ENCODE assay signal across 8 cellular contexts in genomic region chr3:177144922-177145321, GRCh38. TPM values are rescaled to one million over a fixed set of nuclear protein-coding genes. Genes with fewer than 3 reads are reported as not detected.
DNase-seq lines count a peak whose midpoint lies in the region; ATAC-seq and TF ChIP-seq lines count a peak whose summit lies in the region.

No MANE protein-coding gene starts in this region.

- no peak for TF ChIP-seq POLR2A in testis (IDR thresholded peaks at IDR 0.05)

- H3K9me3 ChIP-seq in testis (no peaks in the 10 kb centered on the region), GM23248 (ENCODE audit: low read depth) (no peaks in the 10 kb centered on the region)

- H2AFZ ChIP-seq in KMS-11 (ENCODE audit: low read depth) (no peak overlapping the region), GM23248 (no peak overlapping the region)

- in situ Hi-C loops in GM23248 (cut with MboI) = no loop called here

- no peaks in the 10 kb centered on the region for H3K9me2 ChIP-seq in GM23248 (ENCODE audit: insufficient read depth)

- peaks cover 99% of the 10 kb centered on the region for H3K4me1 ChIP-seq in KMS-11 (ENCODE audit: low read depth, poor library complexity, severe bottlenecking)
- H3K4me1 ChIP-seq in testis = no peaks in the 10 kb centered on the region
- peaks cover 22% of the 10 kb centered on the region for H3K4me1 ChIP-seq in GM23248 (ENCODE audit: insufficient read depth)

- H3K27me3 ChIP-seq in KMS-11 (ENCODE audit: insufficient read depth, low read depth) (no peaks in the 10 kb centered on the region), testis (no peaks in the 10 kb centered on the region), GM23248 (replicated peaks; ENCODE audit: insufficient read depth) (no peaks in the 10 kb centered on the region)

- H4K20me1 ChIP-seq in KMS-11 (ENCODE audit: insufficient read depth) (peaks cover 20% of the 10 kb centered on the region), GM23248 (ENCODE audit: insufficient read depth) (peaks cover 17% of the 10 kb centered on the region; the same call in 1 of the 2 replicates)

- H3F3A ChIP-seq in GM23248 (ENCODE audit: insufficient read depth) = peaks cover 26% of the 10 kb centered on the region

- peak overlapping the region; percentile 86 for H3K9ac ChIP-seq in KMS-11
- H3K9ac ChIP-seq in GM23248 = no peak overlapping the region

- H3K4me2 ChIP-seq in KMS-11 = peak overlapping the region; percentile 94
- no peak overlapping the region for H3K4me2 ChIP-seq in GM23248 (ENCODE audit: unreplicated experiment)

- DNase-seq in GM12864 (ENCODE audit: low read depth) (peak; percentile 44), testis (no peak), SK-N-DZ (ENCODE audit: low spot score) (no peak), GM23248 (no peak), H4 (ENCODE audit: low spot score) (no peak)

- peak; percentile 49 for ATAC-seq in GM21360 (IDR thresholded peaks at IDR 0.05; ENCODE audit: unreplicated experiment)
- peak; percentile 85 for ATAC-seq in esophagus mucosa

- intact Hi-C loops in testis (cut with DNase I; ENCODE audit: low total_unique reads) = no loop called here

- H3K36me3 ChIP-seq in KMS-11 (ENCODE audit: insufficient read depth) (peaks cover under 1% of the 10 kb centered on the region; the same call in 1 of the 2 replicates), testis (ENCODE audit: low read depth, missing control alignments) (no peaks in the 10 kb centered on the region), GM23248 (ENCODE audit: low read depth) (no peaks in the 10 kb centered on the region)

- 49 to 70% methylated on average over 3 of the region's 3 CpGs for WGBS in testis, 2 donors
- 84% methylated on average over 3 of the region's 3 CpGs for WGBS in GM23248 (ENCODE audit: low coverage in 1 of 2, low lambda C conversion rate in 2 of 2, missing lambda C conversion rate in 2 of 2), 2 experiments

- peaks cover 100% of the 10 kb centered on the region for H3K79me2 ChIP-seq in KMS-11 (ENCODE audit: insufficient read depth, low read depth)
- peaks cover 100% of the 10 kb centered on the region for H3K79me2 ChIP-seq in GM23248 (ENCODE audit: insufficient read depth)

- H3K4me3 ChIP-seq in GM12864 (ENCODE audit: low read depth, low read length) = peak overlapping the region; percentile 12; the same call in 1 of the 2 replicates
- H3K4me3 ChIP-seq in KMS-11 (IDR thresholded peaks at IDR 0.05; ENCODE audit: insufficient read depth, low read depth, low read length) = no peak overlapping the region
- no peak overlapping the region for H3K4me3 ChIP-seq in testis
- no peak overlapping the region for H3K4me3 ChIP-seq in GM23248

- TF ChIP-seq CTCF in GM12864 (IDR thresholded peaks at IDR 0.05; ENCODE audit: low read depth, low read length, missing control alignments) (no peak), KMS-11 (conservative IDR thresholded peaks at IDR 0.05; ENCODE audit: low read depth, low read length) (no peak), testis (IDR thresholded peaks at IDR 0.05) (no peak)

- H3K27ac ChIP-seq in KMS-11 = peak overlapping the region; percentile 98
- H3K27ac ChIP-seq in testis = no peak overlapping the region
- H3K27ac ChIP-seq in GM23248 = no peak overlapping the region

RNA-seq across cellular contexts. Expression of gene TBL1XR1, which starts 52.4 kb away (rescaled TPM):
- total RNA-seq in esophagus mucosa (123 TPM), testis (10 to 100 TPM; 59.8 to 67.6 TPM)
- polyA plus RNA-seq in testis (ENCODE audit: insufficient read depth, low read depth, low replicate concordance) (44.2 TPM), GM23248 (2016; fragmentation: Nextera tagmentation; extraction: Ambion mirVana) (41.6 and 44.7 TPM in 2 replicates)
- polyA plus RNA-seq in SK-N-DZ (2014; cell fraction: cytosol; rRNA removed) = 79.2 and 91.1 TPM in 2 replicates
- polyA plus RNA-seq in SK-N-DZ (2014; cell fraction: nucleus; rRNA removed) = 121 and 142 TPM in 2 replicates
- 62.3 and 87.2 TPM in 2 replicates for total RNA-seq in GM23248 (2014; rRNA removed; shearing (Covaris generic))
- 102 and 118 TPM in 2 replicates for total RNA-seq in H4 (2014; rRNA removed; shearing (Covaris generic))
